Comparison of ENCODE assay signal across 10 cellular contexts in genomic region chr6:154386848-154387717, GRCh38. TPM values are rescaled to one million over a fixed set of nuclear protein-coding genes. Genes with fewer than 3 reads are reported as not detected.
DNase-seq lines count a peak whose midpoint lies in the region; TF ChIP-seq lines count a peak whose summit lies in the region.
"Had no signal": no experiment of that assay in that cellular context is flagged by ENCODE, and none has a peak within 500 bp of the region (broad histone marks: within the 10 kb centered on the region; RNA-seq: fewer than 3 reads in every experiment).

No MANE protein-coding gene starts in this region.

- WGBS in stomach, 5 donors, result 71 to 88% (median 80%) methylated on average over 5 of the region's 5 CpGs

- H3K4me3 ChIP-seq in epithelial cell of esophagus (ENCODE audit: low read length) (no peak overlapping the region), stomach (no peak overlapping the region)

- no peaks in the 10 kb centered on the region for H3K27me3 ChIP-seq in stomach

- TF ChIP-seq POLR2A in stomach (IDR thresholded peaks at IDR 0.05), result no peak

- DNase-seq in ELR (ENCODE audit: low read depth) (peak; percentile 95), RKO (ENCODE audit: low spot score) (peak; percentile 13), epithelial cell of esophagus (ENCODE audit: low read depth) (peak; percentile 82), renal cortical epithelial cell (ENCODE audit: low read depth) (peak; percentile 94), NCI-H2227 treated with DMSO at 0.1 percent for 48 hours (lab: John Stamatoyannopoulos, UW) (no peak), SKM-1 (lab: John Stamatoyannopoulos, UW; ENCODE audit: unreplicated experiment) (no peak), stomach (no peak)
- DNase-seq in stimulated activated CD4-positive, alpha-beta T cell treated with anti-CD3 and anti-CD28 coated beads, Interleukin-12 subunit alpha, Interleukin-12 subunit beta, amount 100 ng/mL, for 4 hours, result no peak
- DNase-seq: NCI-H187 treated with DMSO at 0.1 percent for 48 hours, WERI-Rb-1 had no signal

- TF ChIP-seq CTCF in epithelial cell of esophagus (IDR thresholded peaks at IDR 0.05; ENCODE audit: insufficient read depth, low read depth, low read length, missing control alignments) (no peak), stomach (IDR thresholded peaks at IDR 0.05) (no peak)

- peaks cover 0 to 25% (median 10%) of the 10 kb centered on the region in 4 donors for H3K4me1 ChIP-seq in stomach

- intact Hi-C loops in stomach (cut with DNase I; ENCODE audit: low total_unique reads), result no loop called here

- H3K9me3 ChIP-seq in stomach, result peaks cover 0 to 5% (median 0%) of the 10 kb centered on the region in 4 donors

- no peak for TF ChIP-seq EP300 in stomach (IDR thresholded peaks at IDR 0.05)

- no peaks in the 10 kb centered on the region for H3K36me3 ChIP-seq in stomach
- H3K36me3 ChIP-seq: WERI-Rb-1 had no signal

- no peak overlapping the region for H3K27ac ChIP-seq in stomach
- H3K27ac ChIP-seq: WERI-Rb-1 had no signal

RNA-seq across cellular contexts. Expression of gene IPCEF1, which starts 30.5 kb away (rescaled TPM):
- total RNA-seq in renal cortical epithelial cell, result 0.40 and 1.7 TPM in 2 replicates
- 10 to 100 TPM in 2 of 5 donors, under 1 TPM in 1, not detected in 2; under 0.01 to 47.1 (median 10.1) TPM for total RNA-seq in stomach
- 1 to 10 TPM in 1 of 3 donors, under 1 TPM in 2; 0.44 to 1.8 (median 0.98) TPM for polyA plus RNA-seq in stomach

Comparison
In these comparisons a context has a peak if more than half of its experiments do, and no peak if none do; other contexts are left out.
1. DNase-seq: peak in ELR (single experiment), RKO (single experiment), epithelial cell of esophagus (single experiment) and renal cortical epithelial cell (single experiment); none in NCI-H2227 treated with DMSO at 0.1 percent for 48 hours (single experiment), SKM-1 (single experiment), stimulated activated CD4-positive, alpha-beta T cell treated with anti-CD3 and anti-CD28 coated beads, Interleukin-12 subunit alpha, Interleukin-12 subunit beta, amount 100 ng/mL, for 4 hours (single experiment) and stomach (single experiment).